10 cellular contexts compared by ENCODE assay signal in genomic region chr1:159752135-159752580, GRCh38. TPM values are rescaled to one million over a fixed set of nuclear protein-coding genes. Genes with fewer than 3 reads are reported as not detected.
DNase-seq lines count a peak whose midpoint lies in the region; ATAC-seq and TF ChIP-seq lines count a peak whose summit lies in the region.
"Had no signal": no experiment of that assay in that cellular context is flagged by ENCODE, and none has a peak within 500 bp of the region (broad histone marks: within the 10 kb centered on the region; RNA-seq: fewer than 3 reads in every experiment).

No MANE protein-coding gene starts in this region.

- peak overlapping the region; percentile 55 for H3K27ac ChIP-seq in psoas muscle

- H3K4me1 ChIP-seq in adipocyte (ENCODE audit: control insufficient read depth, insufficient read depth, low read length) (peaks cover 47% of the 10 kb centered on the region), psoas muscle (no peaks in the 10 kb centered on the region)

- CTCF ChIA-PET in HEK293T (lab: Yijun Ruan, JAX) = interaction anchor here (0.5 kb wide), 1 partner anchor 13 kb away, joined by 3 read pairs; no protein-coding TSS in a partner anchor

- H3K27me3 ChIP-seq in adipocyte (replicated peaks; ENCODE audit: control insufficient read depth, insufficient read depth, low read length) (no peaks in the 10 kb centered on the region), psoas muscle (ENCODE audit: insufficient read depth in 3 of 3, low read length in 2 of 3) (no peaks in the 10 kb centered on the region)

- POLR2A ChIA-PET in HEK293T (lab: Yijun Ruan, JAX) = no interaction called here

- TF ChIP-seq CTCF in AG09309 (IDR thresholded peaks at IDR 0.05; ENCODE audit: control insufficient read depth, insufficient read depth, low read depth, low read length, missing control alignments) (no peak), psoas muscle (IDR thresholded peaks at IDR 0.05) (no peak)

- peak; percentile 63 for DNase-seq in AG09309 (ENCODE audit: low read depth)
- peak; percentile 93 for DNase-seq in adipocyte (ENCODE audit: low read depth)
- DNase-seq in glomerular visceral epithelial cell (ENCODE audit: extremely low spot score) = peak; percentile 17
- DNase-seq in psoas muscle = peak; percentile 64 to 73
- no peak for DNase-seq in pons (ENCODE audit: low spot score)
- no peak for DNase-seq in NCI-H82 (lab: John Stamatoyannopoulos, UW)
- DNase-seq in HEK293T (ENCODE audit: extremely low spot score) = no peak
- DNase-seq: NCI-H526 treated with DMSO at 0.1 percent for 48 hours had no signal

- WGBS in psoas muscle, 3 donors = 16 to 28% (median 18%) methylated on average over 4 of the region's 4 CpGs

- H3K4me3 ChIP-seq in AG09309 (ENCODE audit: control insufficient read depth, low read depth, low read length) (no peak overlapping the region), adipocyte (ENCODE audit: low read length) (peak overlapping the region; percentile 18), psoas muscle (no peak overlapping the region)

- H3K9ac ChIP-seq in adipocyte (ENCODE audit: low read length) = no peak overlapping the region

- H3K36me3 ChIP-seq in adipocyte (ENCODE audit: control insufficient read depth, insufficient read depth, low read length, severe bottlenecking) (no peaks in the 10 kb centered on the region), psoas muscle (ENCODE audit: insufficient read depth in 1 of 2, low read depth in 1 of 2) (no peaks in the 10 kb centered on the region)

- intact Hi-C loops in psoas muscle (cut with DNase I) = no loop called here

- no peaks in the 10 kb centered on the region for H3K9me3 ChIP-seq in adipocyte (ENCODE audit: control insufficient read depth, low read length)
- H3K9me3 ChIP-seq in psoas muscle = no peaks in the 10 kb centered on the region

- ATAC-seq in psoas muscle (peak in 3 of 4 donors; percentile 82 to 91 (median 91)), HG02870 (IDR thresholded peaks at IDR 0.05; ENCODE audit: unreplicated experiment) (no peak)

TF ChIP-seq in HEK293T, 16 proteins besides CTCF, POLR2A, EP300 and RAD21:
- TF ChIP-seq ELF4 (IDR thresholded peaks at IDR 0.05) (no peak), FOXK2 (IDR thresholded peaks at IDR 0.05) (no peak), FOXM1 (IDR thresholded peaks at IDR 0.05; ENCODE audit: borderline replicate concordance) (no peak), L3MBTL2 (conservative IDR thresholded peaks at IDR 0.05) (no peak), TARDBP (IDR thresholded peaks at IDR 0.05) (no peak), LEF1 (IDR thresholded peaks at IDR 0.05; ENCODE audit: borderline replicate concordance) (no peak), SP1 (IDR thresholded peaks at IDR 0.05) (no peak), NFRKB (IDR thresholded peaks at IDR 0.05) (no peak), ZNF384 (IDR thresholded peaks at IDR 0.05) (no peak), ARNT (IDR thresholded peaks at IDR 0.05) (no peak), HDGF (IDR thresholded peaks at IDR 0.05; ENCODE audit: borderline replicate concordance) (no peak), FOXA1 (IDR thresholded peaks at IDR 0.05) (no peak), SUZ12 (IDR thresholded peaks at IDR 0.05) (no peak), PKNOX1 (IDR thresholded peaks at IDR 0.05) (no peak), BHLHE40 (IDR thresholded peaks at IDR 0.05; ENCODE audit: borderline replicate concordance) (no peak), CTBP1 (IDR thresholded peaks at IDR 0.05; ENCODE audit: borderline replicate concordance) (no peak)

RNA-seq across cellular contexts. Expression of gene DUSP23, which starts 28.6 kb away (rescaled TPM):
- 10 to 100 TPM; 18.5 to 46.5 (median 29.3) TPM for total RNA-seq in psoas muscle
- polyA plus RNA-seq in psoas muscle = 100 to 1,000 TPM in 1 of 3 donors, 10 to 100 TPM in 2; 50.1 to 236 (median 70.0) TPM

RNA-seq across cellular contexts. Expression of gene CRP, which starts 37.8 kb away (rescaled TPM):
- total RNA-seq in psoas muscle = under 1 TPM in 2 of 4 donors, not detected in 2; 0.30 to 0.46 TPM
- under 1 TPM in 2 of 3 donors, not detected in 1; 0.04 to 0.05 TPM for polyA plus RNA-seq in psoas muscle
- total RNA-seq: osteoblast had no signal

RNA-seq across cellular contexts. Expression of gene FCRL6, which starts 50.0 kb away (rescaled TPM):
- total RNA-seq in psoas muscle = under 1 TPM in 3 of 4 donors, not detected in 1; 0.20 to 0.39 (median 0.32) TPM
- polyA plus RNA-seq in psoas muscle = under 1 TPM in 1 of 3 donors, not detected in 2; 0.21 TPM
- total RNA-seq: osteoblast had no signal

Comparison
In these comparisons a context has a peak if more than half of its experiments do, and no peak if none do; other contexts are left out.
1. DNase-seq: peak in AG09309 (single experiment), adipocyte (single experiment), glomerular visceral epithelial cell (single experiment) and psoas muscle (2 of 2); none in pons (single experiment), NCI-H82 (single experiment) and HEK293T (single experiment).